Comparison of ENCODE assay signal across 1 cellular context in the genomic region with DNA sequence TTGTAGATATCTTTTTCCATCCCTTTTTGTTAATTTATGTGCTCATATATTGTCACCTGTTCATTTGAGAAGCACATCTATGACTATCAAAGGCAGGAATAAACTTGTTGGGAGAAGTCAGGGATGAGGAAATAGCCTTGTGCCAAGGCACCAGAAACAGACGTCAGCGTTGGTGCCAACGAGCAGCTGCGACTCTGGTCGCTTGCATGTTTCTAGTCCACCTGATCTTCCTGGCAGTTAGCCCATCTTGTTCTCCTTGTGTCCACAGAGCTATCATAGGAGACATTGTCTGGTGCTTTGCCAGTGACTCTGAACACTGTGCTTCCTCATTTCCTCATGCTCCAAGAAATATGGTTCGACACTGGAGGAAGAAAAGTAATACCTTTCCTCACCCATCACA.
TF ChIP-seq lines count a peak whose summit lies in the region.

No MANE protein-coding gene starts in this region.

TF ChIP-seq in WTC11, 78 proteins besides CTCF, POLR2A, EP300 and RAD21 (continued from another document):
- TF ChIP-seq, protein P1, sequence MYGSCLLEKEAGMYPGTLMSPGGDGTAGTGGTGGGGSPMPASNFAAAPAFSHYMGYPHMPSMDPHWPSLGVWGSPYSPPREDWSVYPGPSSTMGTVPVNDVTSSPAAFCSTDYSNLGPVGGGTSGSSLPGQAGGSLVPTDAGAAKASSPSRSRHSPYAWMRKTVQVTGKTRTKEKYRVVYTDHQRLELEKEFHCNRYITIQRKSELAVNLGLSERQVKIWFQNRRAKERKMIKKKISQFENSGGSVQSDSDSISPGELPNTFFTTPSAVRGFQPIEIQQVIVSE (CRISPR knock-in tag; IDR thresholded peaks at IDR 0.05; ENCODE audit: borderline replicate concordance) = no peak
- TF ChIP-seq MYBL2 (CRISPR knock-in tag; IDR thresholded peaks at IDR 0.05) = no peak
- TF ChIP-seq ZBTB21 (CRISPR knock-in tag; IDR thresholded peaks at IDR 0.05; ENCODE audit: borderline replicate concordance) = no peak
- no peak for TF ChIP-seq ZNF396 (CRISPR knock-in tag; IDR thresholded peaks at IDR 0.05; ENCODE audit: borderline replicate concordance)
- no peak for TF ChIP-seq FOXP1 (CRISPR knock-in tag; IDR thresholded peaks at IDR 0.05; ENCODE audit: borderline replicate concordance)
- TF ChIP-seq, protein P2, sequence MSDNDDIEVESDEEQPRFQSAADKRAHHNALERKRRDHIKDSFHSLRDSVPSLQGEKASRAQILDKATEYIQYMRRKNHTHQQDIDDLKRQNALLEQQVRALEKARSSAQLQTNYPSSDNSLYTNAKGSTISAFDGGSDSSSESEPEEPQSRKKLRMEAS (CRISPR knock-in tag; IDR thresholded peaks at IDR 0.05) = no peak
- TF ChIP-seq, protein P3, sequence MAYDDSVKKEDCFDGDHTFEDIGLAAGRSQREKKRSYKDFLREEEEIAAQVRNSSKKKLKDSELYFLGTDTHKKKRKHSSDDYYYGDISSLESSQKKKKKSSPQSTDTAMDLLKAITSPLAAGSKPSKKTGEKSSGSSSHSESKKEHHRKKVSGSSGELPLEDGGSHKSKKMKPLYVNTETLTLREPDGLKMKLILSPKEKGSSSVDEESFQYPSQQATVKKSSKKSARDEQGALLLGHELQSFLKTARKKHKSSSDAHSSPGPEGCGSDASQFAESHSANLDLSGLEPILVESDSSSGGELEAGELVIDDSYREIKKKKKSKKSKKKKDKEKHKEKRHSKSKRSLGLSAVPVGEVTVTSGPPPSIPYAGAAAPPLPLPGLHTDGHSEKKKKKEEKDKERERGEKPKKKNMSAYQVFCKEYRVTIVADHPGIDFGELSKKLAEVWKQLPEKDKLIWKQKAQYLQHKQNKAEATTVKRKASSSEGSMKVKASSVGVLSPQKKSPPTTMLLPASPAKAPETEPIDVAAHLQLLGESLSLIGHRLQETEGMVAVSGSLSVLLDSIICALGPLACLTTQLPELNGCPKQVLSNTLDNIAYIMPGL (CRISPR knock-in tag; IDR thresholded peaks at IDR 0.05) = no peak
- TF ChIP-seq, protein P4, sequence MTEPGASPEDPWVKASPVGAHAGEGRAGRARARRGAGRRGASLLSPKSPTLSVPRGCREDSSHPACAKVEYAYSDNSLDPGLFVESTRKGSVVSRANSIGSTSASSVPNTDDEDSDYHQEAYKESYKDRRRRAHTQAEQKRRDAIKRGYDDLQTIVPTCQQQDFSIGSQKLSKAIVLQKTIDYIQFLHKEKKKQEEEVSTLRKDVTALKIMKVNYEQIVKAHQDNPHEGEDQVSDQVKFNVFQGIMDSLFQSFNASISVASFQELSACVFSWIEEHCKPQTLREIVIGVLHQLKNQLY (CRISPR knock-in tag; IDR thresholded peaks at IDR 0.05) = no peak
- TF ChIP-seq, protein P5, sequence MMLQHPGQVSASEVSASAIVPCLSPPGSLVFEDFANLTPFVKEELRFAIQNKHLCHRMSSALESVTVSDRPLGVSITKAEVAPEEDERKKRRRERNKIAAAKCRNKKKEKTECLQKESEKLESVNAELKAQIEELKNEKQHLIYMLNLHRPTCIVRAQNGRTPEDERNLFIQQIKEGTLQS (CRISPR knock-in tag; conservative IDR thresholded peaks at IDR 0.05) = no peak
- TF ChIP-seq, protein P6, sequence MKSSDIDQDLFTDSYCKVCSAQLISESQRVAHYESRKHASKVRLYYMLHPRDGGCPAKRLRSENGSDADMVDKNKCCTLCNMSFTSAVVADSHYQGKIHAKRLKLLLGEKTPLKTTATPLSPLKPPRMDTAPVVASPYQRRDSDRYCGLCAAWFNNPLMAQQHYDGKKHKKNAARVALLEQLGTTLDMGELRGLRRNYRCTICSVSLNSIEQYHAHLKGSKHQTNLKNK (CRISPR knock-in tag; IDR thresholded peaks at IDR 0.05) = no peak
